ENCODE assay signal across 19 cellular contexts in the genomic region with DNA sequence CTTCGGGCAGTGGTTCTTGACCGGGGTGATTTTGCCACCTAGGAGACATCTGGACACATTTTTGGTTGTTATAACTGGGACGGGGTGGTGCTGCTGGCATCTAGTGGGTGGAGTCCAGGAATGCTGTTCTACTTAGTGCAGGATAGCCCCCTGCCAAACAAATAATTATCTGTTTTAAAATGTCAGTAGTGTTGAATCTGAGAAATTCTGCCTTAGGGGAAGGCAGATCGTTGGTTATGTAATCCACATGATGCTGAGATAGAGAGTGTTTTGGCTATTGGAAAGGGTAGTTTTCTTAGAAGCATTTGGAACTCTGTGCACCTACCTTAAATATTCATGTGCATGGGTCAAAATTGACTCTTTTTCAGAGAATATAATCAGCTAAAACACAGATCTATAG.
DNase-seq lines count a peak whose midpoint lies in the region; ATAC-seq and TF ChIP-seq lines count a peak whose summit lies in the region.
"Had no signal": no experiment of that assay in that cellular context is flagged by ENCODE, and none has a peak within 500 bp of the region (broad histone marks: within the 10 kb centered on the region; RNA-seq: fewer than 3 reads in every experiment).

No MANE protein-coding gene starts in this region.

- H3K14ac ChIP-seq in IMR-90 (replicated peaks; ENCODE audit: low read depth, low read length) = 0 out of 2 replicates have a peak overlapping the region, but pooled peaks have one; percentile 57

- POLR2A ChIA-PET in IMR-90 (lab: Charles Lee; ENCODE audit: unreplicated experiment) = no interaction called here

- no peak overlapping the region for H3K9ac ChIP-seq in IMR-90 (ENCODE audit: low read depth, low read length)
- H3K9ac ChIP-seq: SK-N-SH had no signal

- H2AK9ac ChIP-seq in IMR-90 (replicated peaks; ENCODE audit: low read depth, low read length, poor library complexity) = no peak overlapping the region

- H3K27ac ChIP-seq in heart left ventricle = peak overlapping the region; percentile 45 to 93 (median 82)
- H3K27ac ChIP-seq in IMR-90 (ENCODE audit: insufficient read depth, low read length) = no peak overlapping the region
- peak overlapping the region; percentile 92 for H3K27ac ChIP-seq in right cardiac atrium (ENCODE audit: low read length)
- H3K27ac ChIP-seq in thoracic aorta = peak overlapping the region; percentile 89 to 94
- H3K27ac ChIP-seq: RWPE1 had no signal

- no peak overlapping the region for H2BK120ac ChIP-seq in IMR-90 (ENCODE audit: low read depth, low read length)

- TF ChIP-seq POLR2A in heart left ventricle (IDR thresholded peaks at IDR 0.05) (no peak), IMR-90 (IDR thresholded peaks at IDR 0.05; ENCODE audit: low read depth, low read length) (no peak)

- H3K4me3 ChIP-seq in heart left ventricle (no peak overlapping the region), IMR-90 (ENCODE audit: insufficient read depth, low read depth, low read length) (no peak overlapping the region), right cardiac atrium (ENCODE audit: low read length) (no peak overlapping the region), thoracic aorta (no peak overlapping the region)

- no peak for DNase-seq in heart left ventricle
- no peak for DNase-seq in left cardiac atrium
- DNase-seq in IMR-90 = no peak
- no peak for DNase-seq in right cardiac atrium
- DNase-seq in thoracic aorta (ENCODE audit: low spot score) = no peak
- no peak for DNase-seq in effector CD8-positive, alpha-beta T cell (lab: John Stamatoyannopoulos, UW)
- DNase-seq in NCI-H510A treated with DMSO at 0.1 percent for 48 hours (lab: John Stamatoyannopoulos, UW) = no peak
- DNase-seq: 8988T; ACHN; CD4-positive, alpha-beta T cell; KBM-7; NCI-H1105 treated with DMSO at 0.1 percent for 48 hours; NCI-H146; NCI-H2029; NCI-H526 treated with DMSO at 0.1 percent for 48 hours; SIG-M5; SK-N-SH had no signal

- no peak for TF ChIP-seq RAD21 in IMR-90 (IDR thresholded peaks at IDR 0.05; ENCODE audit: low read length)

- peak overlapping the region; percentile 2; the same call in 1 of the 2 replicates for H4K5ac ChIP-seq in IMR-90 (ENCODE audit: low read depth, low read length)

- H3K79me1 ChIP-seq in IMR-90 (ENCODE audit: low read depth in 1 of 2, low read length in 2 of 2) = no peaks in the 10 kb centered on the region; a peak in 2 of 4 replicates

- H3K27me3 ChIP-seq in heart left ventricle = no peaks in the 10 kb centered on the region
- no peaks in the 10 kb centered on the region for H3K27me3 ChIP-seq in IMR-90 (ENCODE audit: control insufficient read depth, insufficient read depth, low read length)
- H3K27me3 ChIP-seq in right cardiac atrium (ENCODE audit: control insufficient read depth, insufficient read depth) = no peaks in the 10 kb centered on the region
- no peaks in the 10 kb centered on the region for H3K27me3 ChIP-seq in thoracic aorta (replicated peaks; ENCODE audit: insufficient read depth)

- peak overlapping the region; percentile 71; the same call in 2 of the 3 replicates for H2BK15ac ChIP-seq in IMR-90 (ENCODE audit: low read depth, low read length)

- ATAC-seq in heart left ventricle (no peak), left cardiac atrium (no peak), IMR-90 (ENCODE audit: low read depth) (no peak), right cardiac atrium (no peak), thoracic aorta (ENCODE audit: insufficient number of reproducible peaks, low FRiP score, low read depth) (no peak), HG03571 (IDR thresholded peaks at IDR 0.05; ENCODE audit: unreplicated experiment) (no peak)

- dilution Hi-C loops in IMR-90 (cut with HindIII; ENCODE audit: low sequenced_read_pairs, unreplicated experiment) = no loop called here

- no peak overlapping the region for H4K91ac ChIP-seq in IMR-90 (ENCODE audit: insufficient read depth, low read depth, low read length)

- H3K9me3 ChIP-seq in heart left ventricle (no peaks in the 10 kb centered on the region), IMR-90 (ENCODE audit: control insufficient read depth, insufficient read depth, low read length) (no peaks in the 10 kb centered on the region), right cardiac atrium (ENCODE audit: control insufficient read depth, low read length) (no peaks in the 10 kb centered on the region), thoracic aorta (no peaks in the 10 kb centered on the region)
- H3K9me3 ChIP-seq: SK-N-SH had no signal

- H2BK5ac ChIP-seq in IMR-90 (ENCODE audit: low read depth, low read length, poor library complexity, severe bottlenecking) = peak overlapping the region; percentile 77

- no peak overlapping the region for H2AFZ ChIP-seq in IMR-90 (replicated peaks; ENCODE audit: low read length, poor library complexity)

- BruUV-seq in IMR-90 (replicated peaks; lab: Mats Ljungman, UMichigan) = no TSS peak

- H3K18ac ChIP-seq in IMR-90 (ENCODE audit: low read depth, low read length) = peak overlapping the region; percentile 13; the same call in 1 of the 2 replicates

- 38 to 52% (median 44%) methylated on average over 4 of the region's 4 CpGs for WGBS in heart left ventricle, 4 donors
- no CpG with 5 or more reads among the region's 4 CpGs for WGBS in IMR-90 (ENCODE audit: extremely low coverage in 2 of 2, insufficient read length in 1 of 2), 2 experiments
- 50% methylated on average over 4 of the region's 4 CpGs for WGBS in right cardiac atrium

- peaks cover 18% of the 10 kb centered on the region for H3K9me1 ChIP-seq in IMR-90 (ENCODE audit: insufficient read depth, low read length)

- peak overlapping the region; percentile 55; the same call in 1 of the 2 replicates for H2BK20ac ChIP-seq in IMR-90 (ENCODE audit: low read depth, low read length)

- in situ Hi-C loops in IMR-90 (cut with MboI; ENCODE audit: low sequenced_read_pairs) = no loop called here

- no peak overlapping the region for H3K56ac ChIP-seq in IMR-90 (ENCODE audit: extremely low read depth, insufficient read depth, low read length)

- H2AK5ac ChIP-seq in IMR-90 (ENCODE audit: low read depth, low read length) = peak overlapping the region; percentile 76; the same call in 1 of the 2 replicates

- H3K4ac ChIP-seq in IMR-90 (ENCODE audit: low read depth, low read length) = peak overlapping the region; percentile 52; the same call in 1 of the 2 replicates

- intact Hi-C loops in heart left ventricle (cut with DNase I) (loop anchor here in 3 of 10 donors (5.0 to 10.0 kb wide), 3 partner anchors 55 to 163 kb away; no protein-coding TSS in a partner anchor), left cardiac atrium (cut with DNase I) (no loop called here), IMR-90 (cut with micrococcal nuclease) (no loop called here), right cardiac atrium (cut with DNase I) (no loop called here)

- no peak overlapping the region for H3K23ac ChIP-seq in IMR-90 (ENCODE audit: low read depth, low read length)

- TF ChIP-seq CTCF in heart left ventricle (IDR thresholded peaks at IDR 0.05) (no peak), IMR-90 (conservative IDR thresholded peaks at IDR 0.05; ENCODE audit: low read depth, low read length) (no peak), thoracic aorta (IDR thresholded peaks at IDR 0.05) (no peak)

- CTCF ChIA-PET in IMR-90 (lab: Yijun Ruan, JAX) = no interaction called here

- H3K4me1 ChIP-seq in heart left ventricle = peaks cover 0 to 72% (median 25%) of the 10 kb centered on the region in 12 donors
- H3K4me1 ChIP-seq in IMR-90 (ENCODE audit: control insufficient read depth, insufficient read depth, low read length) = peaks cover 9% of the 10 kb centered on the region
- peaks cover 9% of the 10 kb centered on the region for H3K4me1 ChIP-seq in right cardiac atrium (ENCODE audit: control insufficient read depth, insufficient read depth, low read length)
- H3K4me1 ChIP-seq in thoracic aorta (ENCODE audit: control insufficient read depth in 1 of 2, low read depth in 2 of 2) = peaks cover 14 to 33% of the 10 kb centered on the region in 2 donors

- H4K20me1 ChIP-seq in IMR-90 (ENCODE audit: insufficient read depth, low read length) = no peaks in the 10 kb centered on the region

- no peak overlapping the region for H3K4me2 ChIP-seq in IMR-90 (ENCODE audit: low read depth, low read length)
- H3K4me2 ChIP-seq: SK-N-SH had no signal

- H3K36me3 ChIP-seq in heart left ventricle (peaks cover 0 to 12% (median 0%) of the 10 kb centered on the region in 9 donors), IMR-90 (ENCODE audit: control insufficient read depth, insufficient read depth, low read length) (no peaks in the 10 kb centered on the region), thoracic aorta (no peaks in the 10 kb centered on the region)

- no peak overlapping the region for H4K8ac ChIP-seq in IMR-90 (ENCODE audit: low read depth in 2 of 2, low read length in 2 of 2)

TF ChIP-seq in IMR-90, 13 proteins besides CTCF, POLR2A, EP300 and RAD21 (continues in another document):
- TF ChIP-seq MAFK (IDR thresholded peaks at IDR 0.05; ENCODE audit: low read depth, low read length) (no peak), CEBPB (IDR thresholded peaks at IDR 0.05; ENCODE audit: low read depth, low read length) (no peak), MAZ (IDR thresholded peaks at IDR 0.05; ENCODE audit: borderline replicate concordance, low read depth, low read length) (no peak), RCOR1 (IDR thresholded peaks at IDR 0.05; ENCODE audit: insufficient replicate concordance, low read length) (no peak), BHLHE40 (IDR thresholded peaks at IDR 0.05; ENCODE audit: low read depth, low read length) (no peak), RFX5 (IDR thresholded peaks at IDR 0.05; ENCODE audit: low read depth, low read length) (no peak), NFE2L2 (IDR thresholded peaks at IDR 0.05; ENCODE audit: low read depth, low read length) (no peak), MXI1 (IDR thresholded peaks at IDR 0.05; ENCODE audit: borderline replicate concordance, low read depth, low read length) (no peak)
- TF ChIP-seq, protein P1, sequence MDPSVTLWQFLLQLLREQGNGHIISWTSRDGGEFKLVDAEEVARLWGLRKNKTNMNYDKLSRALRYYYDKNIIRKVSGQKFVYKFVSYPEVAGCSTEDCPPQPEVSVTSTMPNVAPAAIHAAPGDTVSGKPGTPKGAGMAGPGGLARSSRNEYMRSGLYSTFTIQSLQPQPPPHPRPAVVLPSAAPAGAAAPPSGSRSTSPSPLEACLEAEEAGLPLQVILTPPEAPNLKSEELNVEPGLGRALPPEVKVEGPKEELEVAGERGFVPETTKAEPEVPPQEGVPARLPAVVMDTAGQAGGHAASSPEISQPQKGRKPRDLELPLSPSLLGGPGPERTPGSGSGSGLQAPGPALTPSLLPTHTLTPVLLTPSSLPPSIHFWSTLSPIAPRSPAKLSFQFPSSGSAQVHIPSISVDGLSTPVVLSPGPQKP (IDR thresholded peaks at IDR 0.05; ENCODE audit: borderline replicate concordance, low read depth, low read length) = no peak
- TF ChIP-seq, protein P2, sequence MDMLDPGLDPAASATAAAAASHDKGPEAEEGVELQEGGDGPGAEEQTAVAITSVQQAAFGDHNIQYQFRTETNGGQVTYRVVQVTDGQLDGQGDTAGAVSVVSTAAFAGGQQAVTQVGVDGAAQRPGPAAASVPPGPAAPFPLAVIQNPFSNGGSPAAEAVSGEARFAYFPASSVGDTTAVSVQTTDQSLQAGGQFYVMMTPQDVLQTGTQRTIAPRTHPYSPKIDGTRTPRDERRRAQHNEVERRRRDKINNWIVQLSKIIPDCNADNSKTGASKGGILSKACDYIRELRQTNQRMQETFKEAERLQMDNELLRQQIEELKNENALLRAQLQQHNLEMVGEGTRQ (IDR thresholded peaks at IDR 0.05; ENCODE audit: low read depth, low read length) = no peak
